Comparison of ENCODE assay signal across 17 cellular contexts in the genomic region with DNA sequence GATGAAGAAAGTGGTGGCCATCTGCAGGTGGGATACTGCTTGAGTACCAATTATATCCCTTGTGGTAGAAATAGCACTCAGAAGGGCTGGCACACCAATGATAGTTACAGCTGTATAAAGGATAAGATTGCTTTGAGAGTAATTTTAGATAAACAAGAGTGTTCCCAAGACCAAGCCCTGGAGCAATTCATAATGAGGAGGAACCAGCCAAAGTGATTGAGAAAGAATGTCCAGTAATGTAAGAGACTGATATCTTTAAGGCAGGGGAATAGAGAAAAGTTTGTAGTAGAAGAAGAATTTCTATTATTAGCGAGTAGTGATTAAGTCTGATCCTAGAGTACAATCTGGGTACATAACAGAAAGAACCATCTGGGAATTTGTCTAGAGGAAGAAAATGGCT.
DNase-seq lines count a peak whose midpoint lies in the region; ATAC-seq and TF ChIP-seq lines count a peak whose summit lies in the region.
"Had no signal": no experiment of that assay in that cellular context is flagged by ENCODE, and none has a peak within 500 bp of the region (broad histone marks: within the 10 kb centered on the region; RNA-seq: fewer than 3 reads in every experiment).

No MANE protein-coding gene starts in this region.

- no peaks in the 10 kb centered on the region for H3K79me2 ChIP-seq in GM23248 (ENCODE audit: insufficient read depth)
- no peaks in the 10 kb centered on the region for H3K79me2 ChIP-seq in neural progenitor cell (ENCODE audit: low read depth)

- H3K9me2 ChIP-seq in GM23248 (ENCODE audit: insufficient read depth), result no peaks in the 10 kb centered on the region

- no peaks in the 10 kb centered on the region for H3K9me3 Mint-ChIP-seq in neural progenitor cell

- no peaks in the 10 kb centered on the region for H3K4me1 Mint-ChIP-seq in neural progenitor cell
- H3K4me1 Mint-ChIP-seq: B cell; CD4-positive, CD25-positive, alpha-beta regulatory T cell had no signal

- H3K4me1 ChIP-seq in GM23248 (ENCODE audit: insufficient read depth), result no peaks in the 10 kb centered on the region
- no peaks in the 10 kb centered on the region for H3K4me1 ChIP-seq in neural progenitor cell
- H3K4me1 ChIP-seq: HAP-1 had no signal

- H3K4me2 ChIP-seq in GM23248 (ENCODE audit: unreplicated experiment) (no peak overlapping the region), neural progenitor cell (no peak overlapping the region)

- no peak for ATAC-seq in HG03460 (IDR thresholded peaks at IDR 0.05; ENCODE audit: unreplicated experiment)

- no peak overlapping the region for H3K27ac Mint-ChIP-seq in neural progenitor cell
- H3K27ac Mint-ChIP-seq: B cell; CD4-positive, CD25-positive, alpha-beta regulatory T cell had no signal

- DNase-seq in GM23248 (no peak), NCI-H69 (lab: John Stamatoyannopoulos, UW) (peak; percentile 2), fibroblast of gingiva (ENCODE audit: low read depth) (peak; percentile 70), neural progenitor cell (ENCODE audit: low spot score) (no peak), NCI-H2227 treated with DMSO at 0.1 percent for 48 hours (lab: John Stamatoyannopoulos, UW) (no peak), DMS79 (lab: John Stamatoyannopoulos, UW) (no peak)
- DNase-seq: ACHN; CD4-positive, CD25-positive, alpha-beta regulatory T cell; DMS53; MV-4-11; NCI-H1930; NCI-H524 treated with DMSO at 0.1 percent for 48 hours; NK-92 treated with Interleukin-12 subunit alpha and Interleukin-12 subunit beta, amount 100 ng/mL, for 24 hours had no signal

- in situ Hi-C loops in GM23248 (cut with MboI), result no loop called here

- no peak overlapping the region for H3K4me3 Mint-ChIP-seq in neural progenitor cell
- H3K4me3 Mint-ChIP-seq: B cell; CD4-positive, CD25-positive, alpha-beta regulatory T cell had no signal

- no peak overlapping the region for H3K9ac ChIP-seq in GM23248
- H3K9ac ChIP-seq in neural progenitor cell, result no peak overlapping the region

- no peak for TF ChIP-seq CTCF in neural progenitor cell (IDR thresholded peaks at IDR 0.05)

- no peak overlapping the region for H3K27ac ChIP-seq in GM23248
- no peak overlapping the region for H3K27ac ChIP-seq in neural progenitor cell
- H3K27ac ChIP-seq: RWPE1 had no signal

- H3K27me3 Mint-ChIP-seq in neural progenitor cell (ENCODE audit: insufficient read depth, low read depth), result no peaks in the 10 kb centered on the region
- H3K27me3 Mint-ChIP-seq: B cell; CD4-positive, CD25-positive, alpha-beta regulatory T cell had no signal

- H3K9me3 ChIP-seq in GM23248 (ENCODE audit: low read depth) (no peaks in the 10 kb centered on the region), neural progenitor cell (ENCODE audit: low read depth) (no peaks in the 10 kb centered on the region)
- H3K9me3 ChIP-seq: HAP-1 had no signal

- H3K36me3 Mint-ChIP-seq in neural progenitor cell, result no peaks in the 10 kb centered on the region
- H3K36me3 Mint-ChIP-seq: CD4-positive, CD25-positive, alpha-beta regulatory T cell had no signal

- H3K36me3 ChIP-seq in GM23248 (ENCODE audit: low read depth) (no peaks in the 10 kb centered on the region), neural progenitor cell (no peaks in the 10 kb centered on the region)
- H3K36me3 ChIP-seq: HAP-1 had no signal

- H3K27me3 ChIP-seq in GM23248 (replicated peaks; ENCODE audit: insufficient read depth) (no peaks in the 10 kb centered on the region), neural progenitor cell (no peaks in the 10 kb centered on the region)

- H3F3A ChIP-seq in GM23248 (ENCODE audit: insufficient read depth), result no peaks in the 10 kb centered on the region
- H3F3A ChIP-seq in neural progenitor cell (ENCODE audit: low read depth), result no peaks in the 10 kb centered on the region

- H2AFZ ChIP-seq in GM23248 (0 out of 2 replicates have a peak overlapping the region, but pooled peaks have one; percentile 18), neural progenitor cell (replicated peaks) (peak overlapping the region; percentile 54)

- H4K20me1 ChIP-seq in GM23248 (ENCODE audit: insufficient read depth) (no peaks in the 10 kb centered on the region), neural progenitor cell (ENCODE audit: low read depth) (no peaks in the 10 kb centered on the region)

- 85 to 92% methylated on average over 1 of the region's 1 CpG for WGBS in GM23248 (ENCODE audit: low coverage in 1 of 2, low lambda C conversion rate in 2 of 2, missing lambda C conversion rate in 2 of 2), 2 experiments

- no peak overlapping the region for H3K4me3 ChIP-seq in GM23248
- no peak overlapping the region for H3K4me3 ChIP-seq in neural progenitor cell
- H3K4me3 ChIP-seq: HAP-1 had no signal

Comparison
In these comparisons a context has a peak if more than half of its experiments do, and no peak if none do; other contexts are left out.
1. DNase-seq: peak in NCI-H69 (single experiment) and fibroblast of gingiva (single experiment); none in GM23248 (single experiment), neural progenitor cell (single experiment), NCI-H2227 treated with DMSO at 0.1 percent for 48 hours (single experiment) and DMS79 (single experiment).